ENCODE assay signal across 12 cellular contexts in the genomic region with DNA sequence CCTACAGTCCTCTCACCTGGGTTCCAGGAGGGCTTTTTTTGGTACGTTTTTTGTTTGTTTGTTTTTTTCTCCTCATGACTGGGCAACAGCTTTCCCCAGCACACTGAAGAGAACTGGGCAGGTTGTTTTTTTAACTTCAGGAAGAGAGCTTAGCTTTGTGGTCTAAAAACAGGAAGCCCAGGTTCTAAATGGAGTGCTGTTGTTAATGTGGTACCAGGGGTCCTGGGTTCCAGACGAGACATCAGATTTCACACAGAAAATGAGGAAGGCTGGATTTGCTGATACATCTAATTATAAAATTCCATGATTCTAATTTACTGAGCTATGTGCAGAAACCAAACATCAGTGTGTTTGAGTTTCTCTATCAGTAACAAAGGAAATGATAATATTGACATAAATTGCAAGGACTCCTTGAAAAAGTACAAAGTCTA. TPM values are rescaled to one million over a fixed set of nuclear protein-coding genes. Genes with fewer than 3 reads are reported as not detected.
DNase-seq lines count a peak whose midpoint lies in the region; ATAC-seq, FAIRE-seq and TF ChIP-seq lines count a peak whose summit lies in the region.
"Had no signal": no experiment of that assay in that cellular context is flagged by ENCODE, and none has a peak within 500 bp of the region (broad histone marks: within the 10 kb centered on the region; RNA-seq: fewer than 3 reads in every experiment).

No MANE protein-coding gene starts in this region.

- no peak overlapping the region for H3K4me3 ChIP-seq in SK-N-SH (ENCODE audit: low read depth in 2 of 2, low read length in 1 of 2)
- no peak overlapping the region for H3K4me3 ChIP-seq in ascending aorta
- H3K4me3 ChIP-seq: colonic mucosa, SJSA1, tibial nerve had no signal

- FAIRE-seq in D721Med (lab: Jason Lieb, UNC), result no peak

- peak overlapping the region; percentile 47 for H3K27ac Mint-ChIP-seq in nephron progenitor cell

- no peaks in the 10 kb centered on the region for H3K27me3 ChIP-seq in SK-N-SH (ENCODE audit: insufficient read depth)
- H3K27me3 ChIP-seq in ascending aorta, result no peaks in the 10 kb centered on the region
- H3K27me3 ChIP-seq: colonic mucosa, SJSA1, tibial nerve had no signal

- TF ChIP-seq RAD21 in SK-N-SH (IDR thresholded peaks at IDR 0.05; ENCODE audit: low read length), result no peak

- H3K36me3 Mint-ChIP-seq in nephron progenitor cell (ENCODE audit: low read depth), result no peaks in the 10 kb centered on the region

- peaks cover 0 to 19% of the 10 kb centered on the region in 2 experiments; a peak in 3 of 4 replicates for H3K4me1 ChIP-seq in SK-N-SH (ENCODE audit: control insufficient read depth in 1 of 2, insufficient read depth in 2 of 2, low read depth in 1 of 2, low read length in 1 of 2)
- H3K4me1 ChIP-seq in ascending aorta, result peaks cover 0 to 29% of the 10 kb centered on the region in 2 donors
- H3K4me1 ChIP-seq: colonic mucosa had no signal

- 0 out of 2 replicates have a peak overlapping the region, but pooled peaks have one; percentile 38 for H2AFZ ChIP-seq in SK-N-SH (ENCODE audit: low read depth)

- H3K27ac ChIP-seq in SK-N-SH (ENCODE audit: low read depth in 2 of 2, low read length in 1 of 2) (no peak overlapping the region), ascending aorta (peak overlapping the region; percentile 39 to 40)
- H3K27ac ChIP-seq: colonic mucosa, HL-60, SJSA1 had no signal

- DNase-seq in SK-N-SH (no peak), Kasumi-1 (lab: John Stamatoyannopoulos, UW) (peak; percentile 48 to 55), ascending aorta (ENCODE audit: low spot score in 2 of 2) (no peak), nephron progenitor cell (no peak), ecto neural progenitor cell (ENCODE audit: low spot score) (no peak), D721Med (ENCODE audit: insufficient read length, low spot score) (no peak)
- DNase-seq: colonic mucosa had no signal

- peaks cover 4% of the 10 kb centered on the region for H3F3A ChIP-seq in SK-N-SH (replicated peaks; ENCODE audit: insufficient read depth)

- H4K20me1 ChIP-seq in SK-N-SH (ENCODE audit: insufficient read depth), result no peaks in the 10 kb centered on the region

- H3K4me3 Mint-ChIP-seq in nephron progenitor cell, result no peak overlapping the region

- CTCF ChIA-PET in SK-N-SH (lab: Yijun Ruan, JAX), result no interaction called here

- no peak for TF ChIP-seq EP300 in SK-N-SH (IDR thresholded peaks at IDR 0.05; ENCODE audit: borderline replicate concordance in 1 of 2, low read depth in 1 of 2, low read length in 1 of 2)

- H3K4me2 ChIP-seq in SK-N-SH, result no peak overlapping the region; the same call in 1 of the 2 replicates

- TF ChIP-seq CTCF in SK-N-SH (IDR thresholded peaks at IDR 0.05), result no peak
- no peak for TF ChIP-seq CTCF in ascending aorta (IDR thresholded peaks at IDR 0.05)
- no peak for TF ChIP-seq CTCF in nephron progenitor cell (IDR thresholded peaks at IDR 0.05)
- TF ChIP-seq CTCF in D721Med (IDR thresholded peaks at IDR 0.05; ENCODE audit: insufficient read depth, missing control alignments), result no peak

- no peak overlapping the region for H3K9ac ChIP-seq in SK-N-SH

- intact Hi-C loops in ascending aorta (cut with DNase I), result loop anchor here (5.0 kb wide), 4 partner anchors 38 to 158 kb away; partner anchors contain the start of gene USP53

- no peaks in the 10 kb centered on the region for H3K27me3 Mint-ChIP-seq in nephron progenitor cell (ENCODE audit: low read depth, poor library complexity)

- POLR2A ChIA-PET in SK-N-SH (lab: Yijun Ruan, JAX), result no interaction called here

- no peaks in the 10 kb centered on the region for H3K9me2 ChIP-seq in SK-N-SH

- H3K36me3 ChIP-seq in SK-N-SH (replicated peaks in 1 of 2; ENCODE audit: control insufficient read depth in 1 of 2, insufficient read depth in 2 of 2, low read length in 1 of 2), result no peaks in the 10 kb centered on the region
- no peaks in the 10 kb centered on the region for H3K36me3 ChIP-seq in ascending aorta
- H3K36me3 ChIP-seq: colonic mucosa, SJSA1, tibial nerve had no signal

- H3K4me1 Mint-ChIP-seq in nephron progenitor cell, result peaks cover 18% of the 10 kb centered on the region

- WGBS in SK-N-SH (ENCODE audit: low lambda C conversion rate), result 79% methylated on average over 2 of the region's 2 CpGs

- ATAC-seq in SK-N-SH treated with all-trans-retinoic acid at 6 μM for 48 hours (no peak), HG03521 (IDR thresholded peaks at IDR 0.05; ENCODE audit: unreplicated experiment) (no peak)

- H3K9me3 ChIP-seq in SK-N-SH (no peaks in the 10 kb centered on the region), ascending aorta (no peaks in the 10 kb centered on the region)
- H3K9me3 ChIP-seq: colonic mucosa, SJSA1, tibial nerve had no signal

- no peaks in the 10 kb centered on the region for H3K79me2 ChIP-seq in SK-N-SH (ENCODE audit: insufficient read depth)

- H3K9me3 Mint-ChIP-seq in nephron progenitor cell, result no peaks in the 10 kb centered on the region

TF ChIP-seq in SK-N-SH, 30 proteins besides CTCF, POLR2A, EP300 and RAD21:
- TF ChIP-seq ZBTB33 (IDR thresholded peaks at IDR 0.05; ENCODE audit: borderline replicate concordance, low read depth), result no peak

TF ChIP-seq in SK-N-SH treated with all-trans-retinoic acid at 6 μM for 48 hours, 23 proteins besides CTCF, POLR2A, EP300 and RAD21:
- no peak for TF ChIP-seq ARNTL (CRISPR knock-in tag; IDR thresholded peaks at IDR 0.05; ENCODE audit: borderline replicate concordance, low read depth)
- TF ChIP-seq PPARA (CRISPR knock-in tag; IDR thresholded peaks at IDR 0.05; ENCODE audit: borderline replicate concordance), result no peak

RNA-seq across cellular contexts. Expression of gene MYOZ2, which starts 4.2 kb away (rescaled TPM):
- polyA plus RNA-seq in SK-N-SH (2012; rRNA removed), result 0.26 and 0.62 TPM in 2 replicates
- polyA plus RNA-seq in SK-N-SH (2012; cell fraction: cytosol; rRNA removed), result 0.68 TPM in 2 replicates
- 0.67 and 1.2 TPM in 2 replicates for polyA plus RNA-seq in SK-N-SH (2012; cell fraction: nucleus; rRNA removed)
- 3.5 TPM for total RNA-seq in ascending aorta
- total RNA-seq: SJSA1 had no signal

Comparison
In these comparisons a context has a peak if more than half of its experiments do, and no peak if none do; other contexts are left out.
1. DNase-seq: peak in Kasumi-1 (2 of 2); none in SK-N-SH (single experiment), ascending aorta (0 of 2), nephron progenitor cell (single experiment), ecto neural progenitor cell (single experiment) and D721Med (single experiment).
2. H3K27ac ChIP-seq: peak in ascending aorta (2 of 2); none in SK-N-SH (0 of 2).